24 cellular contexts compared by ENCODE assay signal in the genomic region with DNA sequence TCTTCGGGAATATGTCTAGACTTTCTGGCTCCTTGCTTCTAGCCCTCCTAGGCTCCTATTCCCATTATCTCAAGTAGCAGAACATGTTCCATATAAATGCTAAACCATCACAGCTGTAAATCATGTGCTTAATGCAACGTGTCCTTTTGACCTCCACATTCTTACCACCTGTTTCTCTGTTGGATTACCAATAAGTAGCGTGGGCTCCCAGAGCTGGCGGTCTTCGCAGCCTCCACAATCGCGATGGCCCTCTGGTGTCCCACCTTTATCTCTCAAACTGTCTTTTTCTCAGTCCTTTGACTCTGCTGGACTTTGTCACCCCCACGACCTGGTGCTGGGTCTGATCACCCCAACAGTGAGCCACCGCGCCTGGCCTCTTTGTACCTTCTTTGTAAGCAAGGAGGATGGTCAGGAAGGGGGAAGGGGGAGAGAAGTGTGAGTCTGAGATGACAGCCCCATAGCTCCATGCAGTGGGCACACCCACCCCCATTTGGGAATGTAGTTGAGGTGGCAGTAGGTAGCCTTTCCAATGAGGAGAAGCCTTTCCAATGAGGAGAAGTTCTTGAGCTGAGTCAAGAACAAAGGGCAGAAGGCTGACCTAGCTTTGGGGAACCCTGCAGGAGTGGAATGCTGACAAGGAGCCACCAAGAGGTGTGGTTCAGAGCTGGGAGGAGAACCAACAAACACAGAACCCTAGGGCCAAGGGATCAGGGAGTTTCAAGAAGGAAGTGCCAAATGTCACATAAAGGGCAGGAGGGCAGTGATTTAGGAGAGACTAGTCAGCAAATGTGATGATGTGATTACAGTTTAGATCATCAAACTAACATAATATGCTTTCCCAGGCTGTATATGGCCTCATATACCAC. TPM values are rescaled to one million over a fixed set of nuclear protein-coding genes. Genes with fewer than 3 reads are reported as not detected.
A peak's percentile ranks its signal among the peaks of the same experiment; 100 is the strongest.
DNase-seq lines count a peak whose midpoint lies in the region; ATAC-seq, FAIRE-seq and TF ChIP-seq lines count a peak whose summit lies in the region.
"Had no signal": no experiment of that assay in that cellular context is flagged by ENCODE, and none has a peak within 500 bp of the region (broad histone marks: within the 10 kb centered on the region; RNA-seq: fewer than 3 reads in every experiment).

No MANE protein-coding gene starts in this region.

- peaks cover 95% of the 10 kb centered on the region for H4K20me1 ChIP-seq in Loucy (ENCODE audit: insufficient read depth, low read length, poor library complexity, severe bottlenecking)
- H4K20me1 ChIP-seq in K562 (replicated peaks; ENCODE audit: control insufficient read depth, insufficient read depth, low read length) = no peaks in the 10 kb centered on the region

- no peaks in the 10 kb centered on the region for H3K9me3 Mint-ChIP-seq in T-helper 2 cell treated with Interferon-gamma antibody and Interleukin-4, amounts not matched to agents 5 μg/mL and 100 μg/mL, for 36 hours
- H3K9me3 Mint-ChIP-seq in natural killer cell treated with Interleukin-12 subunit alpha and Interleukin-12 subunit beta and Interleukin-15 and Interleukin-18, amount 100 ng/mL, for 72 hours = no peaks in the 10 kb centered on the region

- H3K27me3 ChIP-seq in Loucy (ENCODE audit: insufficient read depth, low read length, poor library complexity, severe bottlenecking) = no peaks in the 10 kb centered on the region
- no peaks in the 10 kb centered on the region for H3K27me3 ChIP-seq in K562 (ENCODE audit: control insufficient read depth in 2 of 2, insufficient read depth in 2 of 2, low read length in 2 of 2)
- H3K27me3 ChIP-seq: adrenal gland, BE2C, heart right ventricle, SJCRH30 had no signal

- H3K9me1 ChIP-seq in K562 (ENCODE audit: control insufficient read depth, insufficient read depth, low read length) = no peaks in the 10 kb centered on the region

- in situ Hi-C loops in K562 (cut with MboI) = no loop called here

- POLR2A ChIA-PET in K562 (lab: Yijun Ruan, JAX) = interaction anchor here (1.2 to 1.7 kb wide), 2 partner anchors 12 to 15 kb away, joined by 3 to 4 read pairs; no protein-coding TSS in a partner anchor

- no TSS peak for BruUV-seq in K562 (replicated peaks; lab: Mats Ljungman, UMichigan)

- H3F3A ChIP-seq in Loucy (ENCODE audit: low read depth) = no peaks in the 10 kb centered on the region

- no peaks in the 10 kb centered on the region for H3K9me2 ChIP-seq in Loucy (replicated peaks; ENCODE audit: low read depth, low read length)

- H3K36me3 ChIP-seq in Loucy (ENCODE audit: insufficient read depth, low read length) (peaks cover 25% of the 10 kb centered on the region; the same call in 1 of the 2 replicates), K562 (ENCODE audit: control insufficient read depth, insufficient read depth, low read length) (no peaks in the 10 kb centered on the region)
- H3K36me3 ChIP-seq: adrenal gland, BE2C, heart right ventricle, SJCRH30 had no signal

- DNase-seq in T-helper 2 cell treated with Interferon-gamma antibody and Interleukin-4, amounts not matched to agents 5 μg/mL and 100 μg/mL, for 36 hours (ENCODE audit: low spot score) = no peak
- DNase-seq in T-helper 2 cell = no peak
- no peak for DNase-seq in K562 (ENCODE audit: extremely low read depth in 1 of 4, low spot score in 3 of 4)
- no peak for DNase-seq in natural killer cell treated with Interleukin-12 subunit alpha and Interleukin-12 subunit beta and Interleukin-15 and Interleukin-18, amount 100 ng/mL, for 72 hours (ENCODE audit: low spot score)
- DNase-seq in retina = no peak
- DNase-seq: activated CD4-positive, alpha-beta T cell treated with anti-CD3 and anti-CD28 coated beads for 4 hours; activated T-cell treated with anti-CD3 and anti-CD28 coated beads, Interleukin-2, amount 50 U/mL, for 48 hours; adrenal gland; BE2C; caudate nucleus; effector memory CD4-positive, alpha-beta T cell; GF-D8; heart right ventricle; islet precursor cell; NCI-H2107; NCI-H526; stimulated activated CD4-positive, alpha-beta T cell treated with anti-CD3 and anti-CD28 coated beads, Interleukin-4, amount 100 ng/mL, for 24 hours; T-helper 9 cell had no signal

- H3K4me3 ChIP-seq in Loucy (ENCODE audit: low read length, poor library complexity, severe bottlenecking) (no peak overlapping the region), K562 (no peak overlapping the region)
- H3K4me3 ChIP-seq: adrenal gland, heart right ventricle, SJCRH30 had no signal

- peaks cover 23% of the 10 kb centered on the region for H3K36me3 Mint-ChIP-seq in T-helper 2 cell treated with Interferon-gamma antibody and Interleukin-4, amounts not matched to agents 5 μg/mL and 100 μg/mL, for 36 hours (ENCODE audit: low read depth)
- H3K36me3 Mint-ChIP-seq in natural killer cell treated with Interleukin-12 subunit alpha and Interleukin-12 subunit beta and Interleukin-15 and Interleukin-18, amount 100 ng/mL, for 72 hours = no peaks in the 10 kb centered on the region

- ATAC-seq in K562 (no peak), HG03565 (IDR thresholded peaks at IDR 0.05; ENCODE audit: unreplicated experiment) (no peak), HG03457 (IDR thresholded peaks at IDR 0.05; ENCODE audit: unreplicated experiment) (no peak)
- no peak for ATAC-seq in natural killer cell treated with Interleukin-12 subunit alpha and Interleukin-12 subunit beta and Interleukin-15 and Interleukin-18, amount 100 ng/mL, for 72 hours

- peak overlapping the region; percentile 34 for H3K27ac Mint-ChIP-seq in T-helper 2 cell treated with Interferon-gamma antibody and Interleukin-4, amounts not matched to agents 5 μg/mL and 100 μg/mL, for 36 hours
- H3K27ac Mint-ChIP-seq in natural killer cell treated with Interleukin-12 subunit alpha and Interleukin-12 subunit beta and Interleukin-15 and Interleukin-18, amount 100 ng/mL, for 72 hours = peak overlapping the region; percentile 19 to 80

- 20% methylated on average over 10 of the region's 10 CpGs for WGBS in K562 (ENCODE audit: insufficient coverage, low coverage, missing lambda C conversion rate)

- no peak for FAIRE-seq in K562 (lab: Jason Lieb, UNC)
- FAIRE-seq: GM12891 had no signal

- no peak for TF ChIP-seq POLR2A in K562 (conservative IDR thresholded peaks at IDR 0.05)

- H3K4me2 ChIP-seq in Loucy (ENCODE audit: low read depth, low read length, poor library complexity, severe bottlenecking) (peak overlapping the region; percentile 19), K562 (ENCODE audit: insufficient read depth, low read length) (no peak overlapping the region)

- TF ChIP-seq EP300 in K562 (IDR thresholded peaks at IDR 0.05; ENCODE audit: low read length) = no peak

- no peak for TF ChIP-seq RAD21 in K562 (CRISPR knock-in tag; conservative IDR thresholded peaks at IDR 0.05 in 1 of 2, IDR thresholded peaks at IDR 0.05 in 1 of 2)

- H3K9me3 ChIP-seq in Loucy (ENCODE audit: insufficient read depth, low read depth, low read length) (no peaks in the 10 kb centered on the region), K562 (replicated peaks; ENCODE audit: control insufficient read depth, insufficient read depth, low read depth, low read length) (no peaks in the 10 kb centered on the region)
- H3K9me3 ChIP-seq: adrenal gland, BE2C, heart right ventricle, SJCRH30 had no signal

- no peak for TF ChIP-seq CTCF in Loucy (conservative IDR thresholded peaks at IDR 0.05; ENCODE audit: low read length)
- no peak for TF ChIP-seq CTCF in K562 (IDR thresholded peaks at IDR 0.05 in 2 of 3, conservative IDR thresholded peaks at IDR 0.05 in 1 of 3; ENCODE audit: insufficient read depth in 2 of 3, low read depth in 1 of 3, low read length in 3 of 3)

- intact Hi-C loops in K562 (cut with micrococcal nuclease) = no loop called here

- H2AFZ ChIP-seq in Loucy (ENCODE audit: low read length) (no peak overlapping the region), K562 (ENCODE audit: low read depth, low read length) (peak overlapping the region; percentile 12; the same call in 1 of the 2 replicates)

- CTCF ChIA-PET in K562 (lab: Yijun Ruan, JAX; ENCODE audit: low intra/inter-chr PET ratio) = no interaction called here

- H3K9ac ChIP-seq in Loucy (ENCODE audit: low read depth, low read length, poor library complexity, severe bottlenecking) (no peak overlapping the region), K562 (ENCODE audit: insufficient read depth in 1 of 2, low read depth in 2 of 2, low read length in 2 of 2) (no peak overlapping the region)

- peaks cover 69% of the 10 kb centered on the region for H3K4me1 ChIP-seq in Loucy (ENCODE audit: insufficient read depth, low read length, poor library complexity, severe bottlenecking)
- peaks cover 9 to 26% of the 10 kb centered on the region in 2 experiments for H3K4me1 ChIP-seq in K562 (replicated peaks in 1 of 2; ENCODE audit: control insufficient read depth in 2 of 2, insufficient read depth in 2 of 2, low read length in 2 of 2)
- H3K4me1 ChIP-seq: adrenal gland had no signal

- H3K4me3 Mint-ChIP-seq in T-helper 2 cell treated with Interferon-gamma antibody and Interleukin-4, amounts not matched to agents 5 μg/mL and 100 μg/mL, for 36 hours = no peak overlapping the region
- H3K4me3 Mint-ChIP-seq in natural killer cell treated with Interleukin-12 subunit alpha and Interleukin-12 subunit beta and Interleukin-15 and Interleukin-18, amount 100 ng/mL, for 72 hours = no peak overlapping the region

- H3K4me1 Mint-ChIP-seq in T-helper 2 cell treated with Interferon-gamma antibody and Interleukin-4, amounts not matched to agents 5 μg/mL and 100 μg/mL, for 36 hours (ENCODE audit: low read depth) = peaks cover 58% of the 10 kb centered on the region
- H3K4me1 Mint-ChIP-seq in natural killer cell treated with Interleukin-12 subunit alpha and Interleukin-12 subunit beta and Interleukin-15 and Interleukin-18, amount 100 ng/mL, for 72 hours (ENCODE audit: low read depth in 2 of 2) = peaks cover 59 to 60% of the 10 kb centered on the region in 2 donors

- H3K27me3 Mint-ChIP-seq in T-helper 2 cell treated with Interferon-gamma antibody and Interleukin-4, amounts not matched to agents 5 μg/mL and 100 μg/mL, for 36 hours (ENCODE audit: low read depth) = no peaks in the 10 kb centered on the region
- H3K27me3 Mint-ChIP-seq in natural killer cell treated with Interleukin-12 subunit alpha and Interleukin-12 subunit beta and Interleukin-15 and Interleukin-18, amount 100 ng/mL, for 72 hours = no peaks in the 10 kb centered on the region

- H3K27ac ChIP-seq in K562 (ENCODE audit: extremely low read depth, low read depth, low read length) = no peak overlapping the region
- H3K27ac ChIP-seq: 22Rv1, adrenal gland, heart right ventricle had no signal

- H3K79me2 ChIP-seq in Loucy (ENCODE audit: insufficient read depth, low read length) = peaks cover 100% of the 10 kb centered on the region
- no peaks in the 10 kb centered on the region for H3K79me2 ChIP-seq in K562 (ENCODE audit: control insufficient read depth, insufficient read depth, low read length)

RNA-seq across cellular contexts. Expression of a gene that starts 14.2 kb away (rescaled TPM):
- total RNA-seq in K562 (2011; cell fraction: chromatin; rRNA removed; ENCODE audit: low replicate concordance) = 14.9 and 15.0 TPM in 2 replicates
- 7.1 and 7.5 TPM in 2 replicates for total RNA-seq in K562 (2011; cell fraction: nucleolus; rRNA removed)
- 11.6 and 16.0 TPM in 2 replicates for total RNA-seq in K562 (2011; cell fraction: nucleoplasm; rRNA removed)
- total RNA-seq in K562 (2014; rRNA removed) (5.1 and 5.2 TPM in 2 replicates), K562 (2014; rRNA removed; fragmentation: Illumina TruSeq; extraction: Trizol) (4.8 and 5.5 TPM in 2 replicates), K562 (2015; rRNA removed; fragmentation: Illumina TruSeq; extraction: Trizol) (8.9 and 9.3 TPM in 2 replicates), K562 (2021) (5.4 and 5.7 TPM in 2 replicates)
- polyA plus RNA-seq in K562 (2011; rRNA removed) (5.3 and 5.8 TPM in 2 replicates), K562 (2014; fragmentation: Illumina TruSeq; extraction: Trizol) (5.9 and 7.4 TPM in 2 replicates), K562 (2014; fragmentation: Nextera tagmentation; extraction: Ambion mirVana) (1 to 10 TPM; 2.0 to 2.8 TPM), K562 (2014; rRNA removed) (5.9 and 6.7 TPM in 2 replicates)
- polyA plus RNA-seq in K562 (2011; cell fraction: cytosol; rRNA removed) = 2.0 and 3.5 TPM in 2 replicates
- polyA plus RNA-seq in K562 (2011; cell fraction: nucleus; rRNA removed) = 21.1 and 28.3 TPM in 2 replicates
- 5.0 and 7.9 TPM in 2 replicates for polyA plus RNA-seq in K562 (2012)
- 4.8 and 5.0 TPM in 2 replicates for polyA minus RNA-seq in K562 (2011; rRNA and poly(A)+ RNA removed)
- polyA minus RNA-seq in K562 (2011; cell fraction: cytosol; rRNA and poly(A)+ RNA removed) = 2.2 and 2.5 TPM in 2 replicates
- 5.5 and 7.7 TPM in 2 replicates for polyA minus RNA-seq in K562 (2011; cell fraction: nucleus; rRNA and poly(A)+ RNA removed)
- total RNA-seq in natural killer cell treated with Interleukin-12 subunit alpha and Interleukin-12 subunit beta and Interleukin-15 and Interleukin-18, amount 100 ng/mL, for 72 hours = 10 to 100 TPM; 27.8 to 46.7 TPM
